Comparison of ENCODE assay signal across 13 cellular contexts in the genomic region with DNA sequence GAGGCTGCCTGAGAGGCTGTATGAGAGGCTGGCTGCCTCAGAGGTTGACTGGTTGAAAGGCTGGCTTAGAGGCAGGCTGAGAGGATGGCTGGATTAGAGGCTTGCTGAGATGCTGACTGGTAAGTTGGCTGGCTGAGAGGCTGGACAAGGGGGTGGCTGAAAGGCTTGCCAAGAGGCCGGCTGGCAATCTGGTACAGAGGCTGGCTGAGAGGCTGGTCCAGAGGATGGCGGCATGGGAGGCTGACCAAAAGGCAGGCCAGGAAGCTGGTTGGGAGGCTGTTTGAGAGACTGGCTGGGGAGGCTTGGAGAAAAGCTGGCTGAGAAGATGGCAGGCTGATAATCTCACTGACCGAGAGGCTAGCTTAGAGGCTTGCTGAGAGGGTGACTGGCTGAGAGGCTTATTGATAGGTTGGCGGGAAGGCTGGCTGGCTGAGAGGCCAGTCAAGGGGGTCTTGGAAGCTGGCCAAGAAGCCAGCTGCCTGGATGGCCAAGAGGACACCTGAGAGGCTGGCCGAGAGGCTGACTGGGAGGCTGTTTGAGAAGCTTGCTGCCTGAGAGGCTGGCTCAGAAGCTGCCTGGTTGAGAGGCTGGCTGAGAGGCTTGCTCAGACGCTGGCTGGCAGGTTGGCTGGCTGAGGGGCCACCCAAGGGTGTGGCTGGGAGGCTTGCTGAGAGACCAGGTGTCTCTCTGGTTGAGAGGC. TPM values are rescaled to one million over a fixed set of nuclear protein-coding genes. Genes with fewer than 3 reads are reported as not detected.
DNase-seq lines count a peak whose midpoint lies in the region; ATAC-seq and TF ChIP-seq lines count a peak whose summit lies in the region.
"Had no signal": no experiment of that assay in that cellular context is flagged by ENCODE, and none has a peak within 500 bp of the region (broad histone marks: within the 10 kb centered on the region; RNA-seq: fewer than 3 reads in every experiment).

No MANE protein-coding gene starts in this region.

- H2BK12ac ChIP-seq in trophoblast cell (ENCODE audit: low read length) = no peak overlapping the region

- H2AK5ac ChIP-seq in trophoblast cell (ENCODE audit: low read length) = no peak overlapping the region

- no peak overlapping the region for H3K4me3 Mint-ChIP-seq in WTC11

- no peaks in the 10 kb centered on the region for H3K79me2 ChIP-seq in trophoblast cell (ENCODE audit: control insufficient read depth, insufficient read depth, low read length, poor library complexity)

- H3K14ac ChIP-seq in trophoblast cell (ENCODE audit: low read length) = no peak overlapping the region

- peaks cover 0 to 2% of the 10 kb centered on the region in 2 experiments for H3K4me1 ChIP-seq in trophoblast cell (ENCODE audit: control insufficient read depth in 1 of 2, insufficient read depth in 2 of 2, low read length in 2 of 2)
- H3K4me1 ChIP-seq: transverse colon had no signal

- H3K18ac ChIP-seq in trophoblast cell (ENCODE audit: low read length) = no peak overlapping the region

- H2BK120ac ChIP-seq in trophoblast cell (ENCODE audit: insufficient read depth, low read length, poor library complexity) = peak overlapping the region; percentile 36

- no peak overlapping the region for H3K27ac ChIP-seq in trophoblast cell (ENCODE audit: low read depth, low read length)

- ATAC-seq in WTC11 (no peak), GM21576 (IDR thresholded peaks at IDR 0.05; ENCODE audit: unreplicated experiment) (no peak), HG03108 (IDR thresholded peaks at IDR 0.05; ENCODE audit: unreplicated experiment) (no peak)
- ATAC-seq: activated naive CD4-positive, alpha-beta T cell treated with anti-CD3 and anti-CD28 coated beads, Interleukin-2, amount 50 U/mL, for 72 hours; SK-N-SH treated with all-trans-retinoic acid at 6 μM for 48 hours had no signal

- no peak overlapping the region for H3K23ac ChIP-seq in trophoblast cell (ENCODE audit: low read length)

- no peaks in the 10 kb centered on the region for H3K27me3 Mint-ChIP-seq in WTC11 (ENCODE audit: low read depth)

- H3K9ac ChIP-seq in trophoblast cell (ENCODE audit: low read length) = no peak overlapping the region

- H3K9me3 Mint-ChIP-seq in WTC11 = peaks cover 12% of the 10 kb centered on the region
- H3K9me3 Mint-ChIP-seq: activated naive CD4-positive, alpha-beta T cell treated with anti-CD3 and anti-CD28 coated beads, Interleukin-2, amount 50 U/mL, for 72 hours had no signal

- H3K4me2 ChIP-seq in trophoblast cell (ENCODE audit: low read length) = no peak overlapping the region

- TF ChIP-seq CTCF in WTC11 (IDR thresholded peaks at IDR 0.05) = no peak

- POLR2A ChIA-PET in WTC11 (lab: Charles Lee) = no interaction called here

- CTCF ChIA-PET in WTC11 (lab: Charles Lee) = interaction anchor here (1.4 kb wide), 1 partner anchor 165 kb away, joined by 3 read pairs; no protein-coding TSS in a partner anchor

- no peaks in the 10 kb centered on the region for H3K36me3 ChIP-seq in trophoblast cell (ENCODE audit: control insufficient read depth in 1 of 2, insufficient read depth in 2 of 2, low read length in 2 of 2)
- H3K36me3 ChIP-seq: transverse colon had no signal

- no CpG with 5 or more reads among the region's 6 CpGs for WGBS in trophoblast cell (ENCODE audit: extremely low coverage, insufficient coverage, insufficient read length)

- H3K9me3 ChIP-seq in trophoblast cell (ENCODE audit: insufficient read depth, low read depth, low read length) = peaks cover 2% of the 10 kb centered on the region
- H3K9me3 ChIP-seq: transverse colon had no signal

- peaks cover 10% of the 10 kb centered on the region for H3K4me1 Mint-ChIP-seq in WTC11

- no peaks in the 10 kb centered on the region for H3K27me3 ChIP-seq in trophoblast cell (ENCODE audit: insufficient read depth, low read length)
- H3K27me3 ChIP-seq: transverse colon had no signal

- no peak overlapping the region for H3K4ac ChIP-seq in trophoblast cell (ENCODE audit: low read depth, low read length)

- H2BK5ac ChIP-seq in trophoblast cell (ENCODE audit: low read depth, low read length, poor library complexity) = no peak overlapping the region

- H2AFZ ChIP-seq in trophoblast cell (ENCODE audit: insufficient read depth, low read length, poor library complexity) = no peak overlapping the region

- no peaks in the 10 kb centered on the region for H3K79me1 ChIP-seq in trophoblast cell (ENCODE audit: low read length)

- DNase-seq in NCI-H1092 (lab: John Stamatoyannopoulos, UW) (peak; percentile 97), NCI-H2196 treated with DMSO at 0.1 percent for 48 hours (lab: John Stamatoyannopoulos, UW; ENCODE audit: unreplicated experiment) (peak; percentile 92), WTC11 (ENCODE audit: low spot score) (no peak), trophoblast cell (no peak), SKM-1 (lab: John Stamatoyannopoulos, UW; ENCODE audit: unreplicated experiment) (no peak), medulla oblongata (ENCODE audit: extremely low spot score) (no peak)
- DNase-seq: foreskin melanocyte, transverse colon had no signal

- no peak overlapping the region for H4K91ac ChIP-seq in trophoblast cell (ENCODE audit: low read depth, low read length)

- H3K4me3 ChIP-seq in trophoblast cell (ENCODE audit: low read depth, low read length) = no peak overlapping the region
- H3K4me3 ChIP-seq: transverse colon had no signal

- no peak overlapping the region for H4K8ac ChIP-seq in trophoblast cell (ENCODE audit: low read depth, low read length)

- no peak overlapping the region; the same call in 1 of the 2 replicates for H3K27ac Mint-ChIP-seq in WTC11

- H3K36me3 Mint-ChIP-seq in WTC11 = peaks cover 1% of the 10 kb centered on the region; the same call in 1 of the 2 replicates
- H3K36me3 Mint-ChIP-seq: activated naive CD4-positive, alpha-beta T cell treated with anti-CD3 and anti-CD28 coated beads, Interleukin-2, amount 50 U/mL, for 72 hours had no signal

- no peak overlapping the region for H4K12ac ChIP-seq in trophoblast cell (ENCODE audit: low read depth, low read length)

TF ChIP-seq in WTC11, 78 proteins besides CTCF, POLR2A, EP300 and RAD21:
- TF ChIP-seq ETV6 (CRISPR knock-in tag; IDR thresholded peaks at IDR 0.05) (no peak), GABPB1 (CRISPR knock-in tag; IDR thresholded peaks at IDR 0.05) (0 out of 2 replicates have a peak, but pooled peaks have one; percentile 33), FOXK1 (CRISPR knock-in tag; IDR thresholded peaks at IDR 0.05) (no peak), GTF2I (CRISPR knock-in tag; conservative IDR thresholded peaks at IDR 0.05) (no peak), TEAD1 (CRISPR knock-in tag; IDR thresholded peaks at IDR 0.05) (no peak)

RNA-seq across cellular contexts. Expression of gene ACSM2B, which starts 34.2 kb away (rescaled TPM):
- total RNA-seq in WTC11 (2021) = 0.20 to 0.27 TPM in 2 of 3 replicates, not detected in the other
- polyA plus RNA-seq in trophoblast cell (2013) = not detected in 2 replicates
- total RNA-seq: activated naive CD4-positive, alpha-beta T cell treated with anti-CD3 and anti-CD28 coated beads, Interleukin-2, amount 50 U/mL, for 72 hours; transverse colon had no signal
- polyA plus RNA-seq: BJ had no signal

Comparison
In these comparisons a context has a peak if more than half of its experiments do, and no peak if none do; other contexts are left out.
1. DNase-seq: peak in NCI-H1092 (single experiment) and NCI-H2196 treated with DMSO at 0.1 percent for 48 hours (single experiment); none in WTC11 (single experiment), trophoblast cell (0 of 2), SKM-1 (single experiment) and medulla oblongata (single experiment).